In genomic region chr6:74967821-74968220, GRCh38 we compare ENCODE assay signal across 1 cellular context.
A peak's percentile ranks its signal among the peaks of the same experiment; 100 is the strongest.
TF ChIP-seq lines count a peak whose summit lies in the region.

No MANE protein-coding gene starts in this region.

TF ChIP-seq in IMR-90, 13 proteins besides CTCF, POLR2A, EP300 and RAD21 (continued from another document):
- TF ChIP-seq USF2 (IDR thresholded peaks at IDR 0.05; ENCODE audit: low read depth, low read length) = no peak
- TF ChIP-seq MAFK (IDR thresholded peaks at IDR 0.05; ENCODE audit: low read depth, low read length) = no peak
- TF ChIP-seq ELK1 (IDR thresholded peaks at IDR 0.05; ENCODE audit: borderline replicate concordance, low read depth, low read length) = no peak
- TF ChIP-seq CEBPB (IDR thresholded peaks at IDR 0.05; ENCODE audit: low read depth, low read length) = 0 out of 2 replicates have a peak, but pooled peaks have one; percentile 14
- no peak for TF ChIP-seq NFE2L2 (IDR thresholded peaks at IDR 0.05; ENCODE audit: low read depth, low read length)
- no peak for TF ChIP-seq CHD1 (IDR thresholded peaks at IDR 0.05; ENCODE audit: low read depth, low read length)
- no peak for TF ChIP-seq SMC3 (IDR thresholded peaks at IDR 0.05; ENCODE audit: low read depth, low read length)
TF ChIP-seq in IMR-90: peak in this region for 1.
